ENCODE assay signal across 9 cellular contexts in the genomic region with DNA sequence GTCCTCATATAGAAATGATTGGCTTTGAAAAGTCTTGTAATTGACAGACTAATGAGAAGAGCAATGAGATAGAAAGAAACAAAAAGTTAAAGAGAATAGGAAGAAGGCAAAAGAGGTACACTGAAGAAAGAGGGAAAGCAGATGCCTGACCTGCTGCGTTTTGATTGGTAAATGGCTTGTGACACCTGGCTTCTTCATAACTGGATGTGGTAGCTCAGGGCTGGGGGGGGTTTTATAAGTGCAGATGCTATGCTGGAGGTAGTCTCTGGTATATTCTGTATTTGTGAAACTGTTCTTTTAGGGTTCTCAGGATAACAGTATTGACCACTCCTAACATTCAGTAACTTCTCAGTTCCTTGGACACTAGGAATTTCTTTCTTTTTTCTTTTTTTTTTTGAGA. TPM values are rescaled to one million over a fixed set of nuclear protein-coding genes. Genes with fewer than 3 reads are reported as not detected.
A peak's percentile ranks its signal among the peaks of the same experiment; 100 is the strongest.
DNase-seq lines count a peak whose midpoint lies in the region; ATAC-seq and TF ChIP-seq lines count a peak whose summit lies in the region.
"Had no signal": no experiment of that assay in that cellular context is flagged by ENCODE, and none has a peak within 500 bp of the region (broad histone marks: within the 10 kb centered on the region; RNA-seq: fewer than 3 reads in every experiment).

No MANE protein-coding gene starts in this region.

- H2AFZ ChIP-seq in KMS-11 (ENCODE audit: low read depth) (no peak overlapping the region), parathyroid adenoma (no peak overlapping the region)

- no peak for TF ChIP-seq POLR2A in body of pancreas (IDR thresholded peaks at IDR 0.05)

- TF ChIP-seq CTCF in KMS-11 (conservative IDR thresholded peaks at IDR 0.05; ENCODE audit: low read depth, low read length): no peak
- no peak for TF ChIP-seq CTCF in coronary artery (IDR thresholded peaks at IDR 0.05)
- TF ChIP-seq CTCF in parathyroid adenoma (IDR thresholded peaks at IDR 0.05): no peak
- TF ChIP-seq CTCF in body of pancreas (IDR thresholded peaks at IDR 0.05): no peak

- DNase-seq in coronary artery (ENCODE audit: low spot score): no peak
- DNase-seq in body of pancreas: no peak
- no peak for DNase-seq in posterior vena cava (ENCODE audit: low spot score)

- no peaks in the 10 kb centered on the region for H3K36me3 ChIP-seq in KMS-11 (ENCODE audit: insufficient read depth)
- no peaks in the 10 kb centered on the region for H3K36me3 ChIP-seq in parathyroid adenoma (ENCODE audit: control insufficient read depth, insufficient read depth, low read length)
- H3K36me3 ChIP-seq in body of pancreas (replicated peaks in 1 of 2; ENCODE audit: insufficient read depth in 1 of 2, low read depth in 2 of 2): no peaks in the 10 kb centered on the region
- H3K36me3 ChIP-seq: suprapubic skin had no signal

- H3K4me3 ChIP-seq in GM08714 (ENCODE audit: low read length) (peak overlapping the region; percentile 74; the same call in 1 of the 2 replicates), KMS-11 (IDR thresholded peaks at IDR 0.05; ENCODE audit: insufficient read depth, low read depth, low read length) (no peak overlapping the region), coronary artery (peak overlapping the region; percentile 84), parathyroid adenoma (ENCODE audit: low read depth, low read length) (no peak overlapping the region), body of pancreas (no peak overlapping the region)

- H3K4me1 ChIP-seq in KMS-11 (ENCODE audit: low read depth, poor library complexity, severe bottlenecking) (peaks cover 49% of the 10 kb centered on the region), parathyroid adenoma (no peaks in the 10 kb centered on the region), body of pancreas (peaks cover 18% of the 10 kb centered on the region)

- H3K79me2 ChIP-seq in KMS-11 (ENCODE audit: insufficient read depth, low read depth): peaks cover 38% of the 10 kb centered on the region; the same call in 1 of the 2 replicates
- H3K79me2 ChIP-seq in parathyroid adenoma: no peaks in the 10 kb centered on the region

- H3K9ac ChIP-seq in KMS-11 (no peak overlapping the region), parathyroid adenoma (no peak overlapping the region)

- intact Hi-C loops in body of pancreas (cut with DNase I) (no loop called here), posterior vena cava (cut with DNase I) (loop anchor here in 1 of 2 donors (10.0 kb wide), 1 partner anchor 68 kb away; no protein-coding TSS in a partner anchor)

- H3K27me3 ChIP-seq in KMS-11 (ENCODE audit: insufficient read depth, low read depth): no peaks in the 10 kb centered on the region
- H3K27me3 ChIP-seq in parathyroid adenoma (ENCODE audit: control insufficient read depth, insufficient read depth, low read length): no peaks in the 10 kb centered on the region
- no peaks in the 10 kb centered on the region for H3K27me3 ChIP-seq in body of pancreas
- H3K27me3 ChIP-seq: suprapubic skin had no signal

- no peak overlapping the region; the same call in 1 of the 2 replicates for H3K27ac ChIP-seq in KMS-11
- peak overlapping the region in 1 of 2 donors; percentile 93 for H3K27ac ChIP-seq in coronary artery
- no peak overlapping the region for H3K27ac ChIP-seq in parathyroid adenoma
- no peak overlapping the region for H3K27ac ChIP-seq in body of pancreas

- H3K4me2 ChIP-seq in KMS-11 (peak overlapping the region; percentile 95), parathyroid adenoma (ENCODE audit: low read length) (peak overlapping the region; percentile 83)

- H3K9me3 ChIP-seq in parathyroid adenoma (ENCODE audit: control insufficient read depth, low read length) (no peaks in the 10 kb centered on the region), body of pancreas (no peaks in the 10 kb centered on the region)
- H3K9me3 ChIP-seq: suprapubic skin had no signal

- ATAC-seq in HG03097 (IDR thresholded peaks at IDR 0.05; ENCODE audit: low FRiP score, unreplicated experiment) (no peak), body of pancreas (no peak), GM21529 (IDR thresholded peaks at IDR 0.05; ENCODE audit: unreplicated experiment) (no peak)

- 41 to 82% methylated on average over 1 of the region's 1 CpG for WGBS in body of pancreas, 2 donors

- H4K20me1 ChIP-seq in KMS-11 (ENCODE audit: insufficient read depth): no peaks in the 10 kb centered on the region

RNA-seq across cellular contexts. Expression of a gene that starts 1.4 kb away (rescaled TPM):
- total RNA-seq in body of pancreas (1 to 10 TPM; 1.3 to 4.7 TPM), posterior vena cava (10 to 100 TPM; 19.0 to 20.8 TPM)

RNA-seq across cellular contexts. Expression of a gene that starts 28.1 kb away (rescaled TPM):
- total RNA-seq in body of pancreas: 10 to 100 TPM in 1 of 2 donors, 1 to 10 TPM in 1; 8.6 to 24.7 TPM
- total RNA-seq in posterior vena cava: 10 to 100 TPM; 16.1 to 19.5 TPM

RNA-seq across cellular contexts. Expression of a gene that starts 28.2 kb away (rescaled TPM):
- total RNA-seq in body of pancreas: 1 to 10 TPM; 6.9 to 8.3 TPM
- total RNA-seq in posterior vena cava: 10 to 100 TPM; 13.1 to 14.3 TPM

Comparison
In these comparisons a context has a peak if more than half of its experiments do, and no peak if none do; other contexts are left out.
1. H3K4me3 ChIP-seq: peak in GM08714 (single experiment) and coronary artery (single experiment); none in KMS-11 (single experiment), parathyroid adenoma (single experiment) and body of pancreas (0 of 2).